ENCODE assay signal across 17 cellular contexts in genomic region chr10:17428096-17428615, GRCh38. TPM values are rescaled to one million over a fixed set of nuclear protein-coding genes. Genes with fewer than 3 reads are reported as not detected.
DNase-seq lines count a peak whose midpoint lies in the region; ATAC-seq, FAIRE-seq and TF ChIP-seq lines count a peak whose summit lies in the region.
"Had no signal": no experiment of that assay in that cellular context is flagged by ENCODE, and none has a peak within 500 bp of the region (broad histone marks: within the 10 kb centered on the region; RNA-seq: fewer than 3 reads in every experiment).

No MANE protein-coding gene starts in this region.

- POLR2A ChIA-PET in T-cell (lab: Charles Lee) (interaction anchor here in 1 of 2 donors (0.6 to 1.4 kb wide), 2 partner anchors 13 to 611 kb away, joined by 4 to 5 read pairs; partner anchors contain the start of gene RSU1), K562 (lab: Yijun Ruan, JAX) (interaction anchor here (1.0 to 2.8 kb wide), 5 partner anchors 11 to 138 kb away, joined by 3 to 19 read pairs (median 3); no protein-coding TSS in a partner anchor)

- FAIRE-seq in K562 (lab: Jason Lieb, UNC), result no peak
- FAIRE-seq: islet of Langerhans had no signal

- in situ Hi-C loops in K562 (cut with MboI), result no loop called here

- CTCF ChIA-PET in activated naive CD4-positive, alpha-beta T cell treated with anti-CD3 and anti-CD28 coated beads for 36 hours (lab: Charles Lee), result interaction anchor here (1.0 to 2.6 kb wide), 5 partner anchors 8 to 138 kb away, joined by 3 to 26 read pairs (median 4); no protein-coding TSS in a partner anchor
- CTCF ChIA-PET in T-cell (lab: Charles Lee), result interaction anchor here (0.6 to 2.2 kb wide), 3 partner anchors 19 to 586 kb away, joined by 4 to 15 read pairs (median 4); no protein-coding TSS in a partner anchor
- CTCF ChIA-PET in K562 (lab: Yijun Ruan, JAX; ENCODE audit: low intra/inter-chr PET ratio), result no interaction called here

- no peaks in the 10 kb centered on the region for H3K27me3 ChIP-seq in K562 (ENCODE audit: control insufficient read depth in 2 of 2, insufficient read depth in 2 of 2, low read length in 2 of 2)
- H3K27me3 ChIP-seq: gastrocnemius medialis had no signal

- H3K4me3 ChIP-seq in K562, result no peak overlapping the region; the same call in 1 of the 2 replicates
- H3K4me3 ChIP-seq: gastrocnemius medialis, prostate gland had no signal

- H3K27ac ChIP-seq in K562 (ENCODE audit: extremely low read depth, low read depth, low read length), result peak overlapping the region; percentile 90
- H3K27ac ChIP-seq: gastrocnemius medialis, prostate gland had no signal

- peak; percentile 0 to 24 (median 10) for ATAC-seq in T-cell (replicated peaks in 1 of 4)
- ATAC-seq in K562, result no peak
- peak in 1 of 2 donors; percentile 18 for ATAC-seq in stimulated activated naive B cell treated with anti-CD40 and anti-IgM and Interleukin-4, amounts not matched to agents 10 μg/mL and 1 μg/mL and 100 μg/mL, for 72 hours (replicated peaks)
- ATAC-seq: gastrocnemius medialis had no signal

- no peaks in the 10 kb centered on the region for H3K9me1 ChIP-seq in K562 (ENCODE audit: control insufficient read depth, insufficient read depth, low read length)

- peaks cover 13% of the 10 kb centered on the region; the same call in 1 of the 3 replicates for H3K79me2 ChIP-seq in K562 (ENCODE audit: control insufficient read depth, insufficient read depth, low read length)

- H3K36me3 Mint-ChIP-seq in activated naive CD4-positive, alpha-beta T cell treated with anti-CD3 and anti-CD28 coated beads for 36 hours (ENCODE audit: low read depth), result no peaks in the 10 kb centered on the region
- no peaks in the 10 kb centered on the region for H3K36me3 Mint-ChIP-seq in T-cell
- H3K36me3 Mint-ChIP-seq in stimulated activated naive B cell treated with anti-CD40 and anti-IgM and Interleukin-4, amounts not matched to agents 10 μg/mL and 1 μg/mL and 100 μg/mL, for 72 hours, result no peaks in the 10 kb centered on the region
- H3K36me3 Mint-ChIP-seq: brain, type B pancreatic cell had no signal

- no TSS peak for BruUV-seq in K562 (replicated peaks; lab: Mats Ljungman, UMichigan)

- no peak for TF ChIP-seq POLR2A in K562 (conservative IDR thresholded peaks at IDR 0.05)

- H3K36me3 ChIP-seq in K562 (ENCODE audit: control insufficient read depth, insufficient read depth, low read length), result peaks cover 3% of the 10 kb centered on the region; the same call in 2 of the 3 replicates
- H3K36me3 ChIP-seq: gastrocnemius medialis, prostate gland had no signal

- no peaks in the 10 kb centered on the region for H3K27me3 Mint-ChIP-seq in activated naive CD4-positive, alpha-beta T cell treated with anti-CD3 and anti-CD28 coated beads for 36 hours (ENCODE audit: low read depth)
- peaks cover 1 to 5% of the 10 kb centered on the region in 2 donors for H3K27me3 Mint-ChIP-seq in T-cell
- peaks cover 14 to 27% of the 10 kb centered on the region in 2 donors for H3K27me3 Mint-ChIP-seq in stimulated activated naive B cell treated with anti-CD40 and anti-IgM and Interleukin-4, amounts not matched to agents 10 μg/mL and 1 μg/mL and 100 μg/mL, for 72 hours

- no peak for DNase-seq in activated naive CD4-positive, alpha-beta T cell treated with anti-CD3 and anti-CD28 coated beads for 36 hours
- DNase-seq in activated naive CD4-positive, alpha-beta T cell treated with anti-CD3 and anti-CD28 coated beads, Interleukin-2, amount 50 U/mL, for 16 hours, result no peak
- DNase-seq in T-cell (peak in 1 of 34 experiments; percentile 29), K562 (ENCODE audit: extremely low read depth in 1 of 4, low spot score in 3 of 4) (no peak), T1000 (lab: John Stamatoyannopoulos, UW) (no peak), KG1 (lab: John Stamatoyannopoulos, UW) (no peak), amniotic stem cell (lab: John Stamatoyannopoulos, UW) (no peak)
- no peak for DNase-seq in stimulated activated naive B cell treated with anti-CD40 and anti-IgM and Interleukin-4, amounts not matched to agents 10 μg/mL and 1 μg/mL and 100 μg/mL, for 72 hours
- DNase-seq: DMS53, gastrocnemius medialis, NCI-H187 treated with DMSO at 0.1 percent for 48 hours, NCI-H69, RPMI8226 had no signal

- H3K27ac Mint-ChIP-seq in activated naive CD4-positive, alpha-beta T cell treated with anti-CD3 and anti-CD28 coated beads for 36 hours, result peak overlapping the region; percentile 74
- H3K27ac Mint-ChIP-seq in T-cell, result peak overlapping the region; percentile 89 to 95
- H3K27ac Mint-ChIP-seq in stimulated activated naive B cell treated with anti-CD40 and anti-IgM and Interleukin-4, amounts not matched to agents 10 μg/mL and 1 μg/mL and 100 μg/mL, for 72 hours, result no peak overlapping the region
- H3K27ac Mint-ChIP-seq: brain, type B pancreatic cell had no signal

- peaks cover 74% of the 10 kb centered on the region for H3K4me1 Mint-ChIP-seq in activated naive CD4-positive, alpha-beta T cell treated with anti-CD3 and anti-CD28 coated beads for 36 hours (ENCODE audit: low read depth)
- peaks cover 76 to 83% (median 77%) of the 10 kb centered on the region in 3 donors for H3K4me1 Mint-ChIP-seq in T-cell
- H3K4me1 Mint-ChIP-seq in stimulated activated naive B cell treated with anti-CD40 and anti-IgM and Interleukin-4, amounts not matched to agents 10 μg/mL and 1 μg/mL and 100 μg/mL, for 72 hours, result peaks cover 35 to 44% of the 10 kb centered on the region in 2 donors

- no peaks in the 10 kb centered on the region for H3K9me3 ChIP-seq in K562 (replicated peaks; ENCODE audit: control insufficient read depth, insufficient read depth, low read depth, low read length)
- H3K9me3 ChIP-seq: gastrocnemius medialis, prostate gland had no signal

- intact Hi-C loops in activated naive CD4-positive, alpha-beta T cell treated with anti-CD3 and anti-CD28 coated beads for 36 hours (cut with micrococcal nuclease), result loop anchor here (1.0 to 10.0 kb wide), 6 partner anchors 16 to 1227 kb away; partner anchors contain the start of genes ARL5B, NSUN6 and RSU1
- intact Hi-C loops in K562 (cut with micrococcal nuclease), result no loop called here

- TF ChIP-seq RAD21 in K562 (CRISPR knock-in tag; conservative IDR thresholded peaks at IDR 0.05 in 1 of 2, IDR thresholded peaks at IDR 0.05 in 1 of 2), result no peak

- H3K9ac ChIP-seq in K562 (ENCODE audit: insufficient read depth in 1 of 2, low read depth in 2 of 2, low read length in 2 of 2), result peak overlapping the region; percentile 8 to 62; a peak in 3 of 4 replicates

- WGBS in K562 (ENCODE audit: insufficient coverage, low coverage, missing lambda C conversion rate), result 5% methylated on average over 8 of the region's 8 CpGs

- no peak for TF ChIP-seq EP300 in K562 (IDR thresholded peaks at IDR 0.05; ENCODE audit: low read length)

- peak overlapping the region; percentile 89 for H3K4me2 ChIP-seq in K562 (ENCODE audit: insufficient read depth, low read length)

- H3K9me3 Mint-ChIP-seq in activated naive CD4-positive, alpha-beta T cell treated with anti-CD3 and anti-CD28 coated beads for 36 hours, result no peaks in the 10 kb centered on the region
- H3K9me3 Mint-ChIP-seq in T-cell, result no peaks in the 10 kb centered on the region
- peaks cover 0 to 4% of the 10 kb centered on the region in 2 donors for H3K9me3 Mint-ChIP-seq in stimulated activated naive B cell treated with anti-CD40 and anti-IgM and Interleukin-4, amounts not matched to agents 10 μg/mL and 1 μg/mL and 100 μg/mL, for 72 hours
- H3K9me3 Mint-ChIP-seq: brain, type B pancreatic cell had no signal

- peaks cover 52 to 86% of the 10 kb centered on the region in 2 experiments for H3K4me1 ChIP-seq in K562 (replicated peaks in 1 of 2; ENCODE audit: control insufficient read depth in 2 of 2, insufficient read depth in 2 of 2, low read length in 2 of 2)
- H3K4me1 ChIP-seq: gastrocnemius medialis, prostate gland had no signal

- H3K4me3 Mint-ChIP-seq in activated naive CD4-positive, alpha-beta T cell treated with anti-CD3 and anti-CD28 coated beads for 36 hours, result peak overlapping the region; percentile 72
- peak overlapping the region; percentile 56 to 82 (median 71) for H3K4me3 Mint-ChIP-seq in T-cell
- H3K4me3 Mint-ChIP-seq in stimulated activated naive B cell treated with anti-CD40 and anti-IgM and Interleukin-4, amounts not matched to agents 10 μg/mL and 1 μg/mL and 100 μg/mL, for 72 hours, result peak overlapping the region; percentile 58
- H3K4me3 Mint-ChIP-seq: brain, type B pancreatic cell had no signal

- no peaks in the 10 kb centered on the region for H4K20me1 ChIP-seq in K562 (replicated peaks; ENCODE audit: control insufficient read depth, insufficient read depth, low read length)

- TF ChIP-seq CTCF in K562 (IDR thresholded peaks at IDR 0.05 in 2 of 3, conservative IDR thresholded peaks at IDR 0.05 in 1 of 3; ENCODE audit: insufficient read depth in 2 of 3, low read depth in 1 of 3, low read length in 3 of 3), result no peak

- peak overlapping the region; percentile 86 for H2AFZ ChIP-seq in K562 (ENCODE audit: low read depth, low read length)

TF ChIP-seq in K562, 482 proteins besides CTCF, POLR2A, EP300 and RAD21 (continues in another document):
- TF ChIP-seq PTRF (tag; IDR thresholded peaks at IDR 0.05), result 0 out of 2 replicates have a peak, but pooled peaks have one; percentile 13

RNA-seq across cellular contexts. Expression of gene ST8SIA6, which starts 26.2 kb away (rescaled TPM):
- not detected for total RNA-seq in activated naive CD4-positive, alpha-beta T cell treated with anti-CD3 and anti-CD28 coated beads for 36 hours
- total RNA-seq in T-cell (1 to 10 TPM in 4 of 5 donors, under 1 TPM in 1; 0.95 to 4.0 (median 1.7) TPM), K562 (2014; rRNA removed) (3.9 and 5.1 TPM in 2 replicates), K562 (2014; rRNA removed; fragmentation: Illumina TruSeq; extraction: Trizol) (6.4 and 7.2 TPM in 2 replicates), K562 (2015; rRNA removed; fragmentation: Illumina TruSeq; extraction: Trizol) (4.8 and 6.7 TPM in 2 replicates), K562 (2021) (5.0 and 6.6 TPM in 2 replicates)
- total RNA-seq in K562 (2011; cell fraction: chromatin; rRNA removed; ENCODE audit: low replicate concordance), result 2.7 and 7.6 TPM in 2 replicates
- 2.2 and 3.4 TPM in 2 replicates for total RNA-seq in K562 (2011; cell fraction: nucleolus; rRNA removed)
- 5.1 and 5.6 TPM in 2 replicates for total RNA-seq in K562 (2011; cell fraction: nucleoplasm; rRNA removed)
- polyA plus RNA-seq in K562 (2011; rRNA removed) (4.4 and 6.6 TPM in 2 replicates), K562 (2014; fragmentation: Illumina TruSeq; extraction: Trizol) (4.1 and 5.2 TPM in 2 replicates), K562 (2014; fragmentation: Nextera tagmentation; extraction: Ambion mirVana) (1 to 10 TPM in 1 of 2 experiments, under 1 TPM in 1; 0.69 to 1.2 TPM), K562 (2014; rRNA removed) (3.2 and 3.3 TPM in 2 replicates)
- polyA plus RNA-seq in K562 (2011; cell fraction: cytosol; rRNA removed), result 1.5 and 1.7 TPM in 2 replicates
- 2.2 and 2.9 TPM in 2 replicates for polyA plus RNA-seq in K562 (2011; cell fraction: nucleus; rRNA removed)
- 2.9 and 5.6 TPM in 2 replicates for polyA plus RNA-seq in K562 (2012)
- 7.8 and 11.2 TPM in 2 replicates for polyA minus RNA-seq in K562 (2011; rRNA and poly(A)+ RNA removed)
- 2.1 and 7.0 TPM in 2 replicates for polyA minus RNA-seq in K562 (2011; cell fraction: cytosol; rRNA and poly(A)+ RNA removed)
- polyA minus RNA-seq in K562 (2011; cell fraction: nucleus; rRNA and poly(A)+ RNA removed), result 1.8 and 2.7 TPM in 2 replicates
